ENCODE assay signal across 25 cellular contexts in genomic region chr7:26723140-26723539, GRCh38.
DNase-seq lines count a peak whose midpoint lies in the region; ATAC-seq, FAIRE-seq and TF ChIP-seq lines count a peak whose summit lies in the region.
"Had no signal": no experiment of that assay in that cellular context is flagged by ENCODE, and none has a peak within 500 bp of the region (broad histone marks: within the 10 kb centered on the region; RNA-seq: fewer than 3 reads in every experiment).

No MANE protein-coding gene starts in this region.

- H3K27me3 ChIP-seq in MM.1S (replicated peaks; ENCODE audit: insufficient read depth, low read length) (no peaks in the 10 kb centered on the region), endothelial cell of umbilical vein (ENCODE audit: control insufficient read depth in 2 of 2, insufficient read depth in 2 of 2, low read length in 2 of 2) (no peaks in the 10 kb centered on the region), neural progenitor cell (no peaks in the 10 kb centered on the region)
- H3K27me3 ChIP-seq: ascending aorta, gastrocnemius medialis, sigmoid colon had no signal

- intact Hi-C loops in endothelial cell of umbilical vein (cut with micrococcal nuclease) = no loop called here

- peak; percentile 48 for FAIRE-seq in endothelial cell of umbilical vein (lab: Jason Lieb, UNC)

- ATAC-seq in GM18868 (IDR thresholded peaks at IDR 0.05; ENCODE audit: unreplicated experiment) = peak; percentile 77
- ATAC-seq in naive thymus-derived CD8-positive, alpha-beta T cell = no peak
- ATAC-seq: activated T-cell treated with anti-CD3 and anti-CD28 coated beads, Interleukin-2, amount 50 U/mL, for 4 hours; esophagus mucosa; gastrocnemius medialis; HCT116; natural killer cell treated with Interleukin-12 subunit alpha and Interleukin-12 subunit beta and Interleukin-15 and Interleukin-18, amount 100 ng/mL, for 72 hours had no signal

- H3K4me3 Mint-ChIP-seq in neural progenitor cell = no peak overlapping the region
- H3K4me3 Mint-ChIP-seq in naive thymus-derived CD8-positive, alpha-beta T cell = no peak overlapping the region
- H3K4me3 Mint-ChIP-seq: activated T-cell treated with anti-CD3 and anti-CD28 coated beads, Interleukin-2, amount 50 U/mL, for 4 hours; CD14-positive monocyte; central memory CD8-positive, alpha-beta T cell; natural killer cell treated with Interleukin-12 subunit alpha and Interleukin-12 subunit beta and Interleukin-15 and Interleukin-18, amount 100 ng/mL, for 72 hours had no signal

- H3F3A ChIP-seq in MM.1S (ENCODE audit: insufficient read depth, low read length) = no peaks in the 10 kb centered on the region
- H3F3A ChIP-seq in neural progenitor cell (ENCODE audit: low read depth) = no peaks in the 10 kb centered on the region

- H3K36me3 ChIP-seq in MM.1S (replicated peaks; ENCODE audit: insufficient read depth, low read length) (no peaks in the 10 kb centered on the region), endothelial cell of umbilical vein (ENCODE audit: control insufficient read depth in 2 of 2, extremely low read depth in 1 of 2, insufficient read depth in 2 of 2, low read length in 2 of 2) (no peaks in the 10 kb centered on the region), neural progenitor cell (no peaks in the 10 kb centered on the region)
- H3K36me3 ChIP-seq: gastrocnemius medialis, sigmoid colon had no signal

- H3K9me1 ChIP-seq in endothelial cell of umbilical vein (replicated peaks; ENCODE audit: control insufficient read depth, extremely low read depth, insufficient read depth, low read length) = no peaks in the 10 kb centered on the region

- H3K27ac ChIP-seq in MM.1S (ENCODE audit: low read length) (no peak overlapping the region), endothelial cell of umbilical vein (ENCODE audit: insufficient read depth, low read depth, low read length) (no peak overlapping the region), neural progenitor cell (no peak overlapping the region), coronary artery (no peak overlapping the region), RWPE1 (no peak overlapping the region)
- H3K27ac ChIP-seq: ascending aorta, gastrocnemius medialis, sigmoid colon, SK-N-MC had no signal

- H3K4me2 ChIP-seq in MM.1S (ENCODE audit: low read depth, low read length) (0 out of 2 replicates have a peak overlapping the region, but pooled peaks have one; percentile 2), endothelial cell of umbilical vein (ENCODE audit: insufficient read depth, low read length) (no peak overlapping the region), neural progenitor cell (no peak overlapping the region)

- no peak overlapping the region for H3K27ac Mint-ChIP-seq in neural progenitor cell
- H3K27ac Mint-ChIP-seq in naive thymus-derived CD8-positive, alpha-beta T cell = no peak overlapping the region
- H3K27ac Mint-ChIP-seq: natural killer cell treated with Interleukin-12 subunit alpha and Interleukin-12 subunit beta and Interleukin-15 and Interleukin-18, amount 100 ng/mL, for 72 hours had no signal

- H3K27me3 Mint-ChIP-seq in neural progenitor cell (ENCODE audit: insufficient read depth, low read depth) = no peaks in the 10 kb centered on the region
- peaks cover 0 to 9% (median 0%) of the 10 kb centered on the region in 5 donors for H3K27me3 Mint-ChIP-seq in naive thymus-derived CD8-positive, alpha-beta T cell
- H3K27me3 Mint-ChIP-seq: central memory CD8-positive, alpha-beta T cell; natural killer cell treated with Interleukin-12 subunit alpha and Interleukin-12 subunit beta and Interleukin-15 and Interleukin-18, amount 100 ng/mL, for 72 hours had no signal

- H3K79me2 ChIP-seq in MM.1S (ENCODE audit: low read length) (no peaks in the 10 kb centered on the region), endothelial cell of umbilical vein (ENCODE audit: control insufficient read depth, insufficient read depth, low read length) (no peaks in the 10 kb centered on the region), neural progenitor cell (ENCODE audit: low read depth) (no peaks in the 10 kb centered on the region)

- 0 out of 2 replicates have a peak, but pooled peaks cover 5% of the 10 kb centered on the region for H3K4me1 ChIP-seq in MM.1S (ENCODE audit: low read length)
- no peaks in the 10 kb centered on the region for H3K4me1 ChIP-seq in endothelial cell of umbilical vein (ENCODE audit: control insufficient read depth, extremely low read depth, insufficient read depth, low read length)
- H3K4me1 ChIP-seq in neural progenitor cell = peaks cover 11% of the 10 kb centered on the region
- H3K4me1 ChIP-seq: ascending aorta, gastrocnemius medialis, sigmoid colon had no signal

- H4K20me1 ChIP-seq in MM.1S (ENCODE audit: insufficient read depth, low read length) (no peaks in the 10 kb centered on the region), endothelial cell of umbilical vein (replicated peaks; ENCODE audit: control insufficient read depth, extremely low read depth, insufficient read depth, low read length) (no peaks in the 10 kb centered on the region), neural progenitor cell (ENCODE audit: low read depth) (no peaks in the 10 kb centered on the region)

- DNase-seq in MM.1S = peak; percentile 10
- no peak for DNase-seq in endothelial cell of umbilical vein (ENCODE audit: low read depth, low spot score)
- peak; percentile 68 for DNase-seq in neural progenitor cell (ENCODE audit: low spot score)
- DNase-seq in coronary artery (ENCODE audit: low spot score) = no peak
- DNase-seq in naive thymus-derived CD8-positive, alpha-beta T cell = no peak
- no peak for DNase-seq in NCI-H748 (lab: John Stamatoyannopoulos, UW; ENCODE audit: unreplicated experiment)
- DNase-seq in RWPE1 (ENCODE audit: low spot score) = no peak
- DNase-seq: ACHN; activated CD4-positive, CD25-positive, alpha-beta regulatory T cell; activated naive CD4-positive, alpha-beta T cell treated with anti-CD3 and anti-CD28 coated beads, Interleukin-2, amount 50 U/mL, for 16 hours; activated T-cell treated with anti-CD3 and anti-CD28 coated beads, Interleukin-2, amount 50 U/mL, for 4 hours; gastrocnemius medialis; mesenchymal stem cell; NCI-H774; posterior cingulate gyrus; sigmoid colon; T-helper 9 cell had no signal

- peaks cover 4% of the 10 kb centered on the region for H3K4me1 Mint-ChIP-seq in neural progenitor cell
- H3K4me1 Mint-ChIP-seq in naive thymus-derived CD8-positive, alpha-beta T cell = peaks cover 0 to 4% (median 0%) of the 10 kb centered on the region in 4 donors
- H3K4me1 Mint-ChIP-seq: CD14-positive monocyte; central memory CD8-positive, alpha-beta T cell had no signal

- dilution Hi-C loops in endothelial cell of umbilical vein (cut with MboI; ENCODE audit: extremely low pct_ligation_motif_present, low sequenced_read_pairs) = no loop called here

- H3K9ac ChIP-seq in MM.1S (ENCODE audit: low read length) (no peak overlapping the region), endothelial cell of umbilical vein (replicated peaks; ENCODE audit: extremely low read depth, insufficient read depth, low read length) (no peak overlapping the region), neural progenitor cell (no peak overlapping the region)

- no peak for TF ChIP-seq CTCF in MM.1S (IDR thresholded peaks at IDR 0.05; ENCODE audit: low read length)
- no peak for TF ChIP-seq CTCF in endothelial cell of umbilical vein (IDR thresholded peaks at IDR 0.05; ENCODE audit: extremely low read depth in 1 of 2, insufficient read depth in 1 of 2, low read depth in 1 of 2, low read length in 2 of 2)
- TF ChIP-seq CTCF in neural progenitor cell (IDR thresholded peaks at IDR 0.05) = no peak
- TF ChIP-seq CTCF in coronary artery (IDR thresholded peaks at IDR 0.05) = no peak
- no peak for TF ChIP-seq CTCF in RWPE1 (conservative IDR thresholded peaks at IDR 0.05; ENCODE audit: low read depth)

- H2AFZ ChIP-seq in MM.1S (ENCODE audit: low read length) (no peak overlapping the region), endothelial cell of umbilical vein (ENCODE audit: low read depth, low read length) (no peak overlapping the region), neural progenitor cell (replicated peaks) (no peak overlapping the region)

- H3K9me2 ChIP-seq in MM.1S (replicated peaks; ENCODE audit: insufficient read depth, low read length) = no peaks in the 10 kb centered on the region

- TF ChIP-seq POLR2A in endothelial cell of umbilical vein (IDR thresholded peaks at IDR 0.05; ENCODE audit: low read depth, low read length) = no peak

- H3K9me3 Mint-ChIP-seq in neural progenitor cell = no peaks in the 10 kb centered on the region
- H3K9me3 Mint-ChIP-seq in naive thymus-derived CD8-positive, alpha-beta T cell = no peaks in the 10 kb centered on the region
- H3K9me3 Mint-ChIP-seq: activated T-cell treated with anti-CD3 and anti-CD28 coated beads, Interleukin-2, amount 50 U/mL, for 4 hours; central memory CD8-positive, alpha-beta T cell; natural killer cell treated with Interleukin-12 subunit alpha and Interleukin-12 subunit beta and Interleukin-15 and Interleukin-18, amount 100 ng/mL, for 72 hours had no signal

- H3K36me3 Mint-ChIP-seq in neural progenitor cell = no peaks in the 10 kb centered on the region
- peaks cover 0 to 2% (median 0%) of the 10 kb centered on the region in 3 donors for H3K36me3 Mint-ChIP-seq in naive thymus-derived CD8-positive, alpha-beta T cell
- H3K36me3 Mint-ChIP-seq: natural killer cell treated with Interleukin-12 subunit alpha and Interleukin-12 subunit beta and Interleukin-15 and Interleukin-18, amount 100 ng/mL, for 72 hours had no signal

- H3K4me3 ChIP-seq in MM.1S (ENCODE audit: low read length) (no peak overlapping the region), endothelial cell of umbilical vein (replicated peaks in 1 of 3; ENCODE audit: insufficient read depth in 1 of 3, low read depth in 1 of 3, low read length in 3 of 3) (no peak overlapping the region), neural progenitor cell (no peak overlapping the region), coronary artery (no peak overlapping the region)
- H3K4me3 ChIP-seq: ascending aorta, gastrocnemius medialis, sigmoid colon, SK-N-MC had no signal

- BruUV-seq in endothelial cell of umbilical vein (replicated peaks; lab: Mats Ljungman, UMichigan) = no TSS peak

- CTCF ChIA-PET in endothelial cell of umbilical vein (lab: Charles Lee) (interaction anchor here (0.9 to 1.3 kb wide), 2 partner anchors 9 to 20 kb away, joined by 3 read pairs; no protein-coding TSS in a partner anchor), RWPE1 (lab: Yijun Ruan, JAX) (interaction anchor here (0.6 kb wide), 1 partner anchor 196 kb away, joined by 3 read pairs; no protein-coding TSS in a partner anchor)

- POLR2A ChIA-PET in endothelial cell of umbilical vein (lab: Charles Lee) (no interaction called here), RWPE1 (lab: Yijun Ruan, JAX; ENCODE audit: low non-redundant PET) (no interaction called here)
- POLR2A ChIA-PET in naive thymus-derived CD8-positive, alpha-beta T cell (lab: Charles Lee) = no interaction called here

- H3K9me3 ChIP-seq in MM.1S (replicated peaks; ENCODE audit: insufficient read depth, low read length) (no peaks in the 10 kb centered on the region), endothelial cell of umbilical vein (replicated peaks; ENCODE audit: control insufficient read depth, insufficient read depth, low read length) (no peaks in the 10 kb centered on the region), neural progenitor cell (ENCODE audit: low read depth) (no peaks in the 10 kb centered on the region)
- H3K9me3 ChIP-seq: ascending aorta, gastrocnemius medialis, sigmoid colon had no signal

TF ChIP-seq in endothelial cell of umbilical vein, 7 proteins besides CTCF, POLR2A, EP300 and RAD21 (continues in another document):
- no peak for TF ChIP-seq MYC (IDR thresholded peaks at IDR 0.05; ENCODE audit: low read depth, low read length)

Comparison
In these comparisons a context has a peak if more than half of its experiments do, and no peak if none do; other contexts are left out.
1. DNase-seq: peak in MM.1S (single experiment) and neural progenitor cell (single experiment); none in endothelial cell of umbilical vein (single experiment), coronary artery (single experiment), naive thymus-derived CD8-positive, alpha-beta T cell (0 of 10), NCI-H748 (single experiment) and RWPE1 (single experiment).